In genomic region chr1:28417441-28418277, GRCh38 we compare ENCODE assay signal across 1 cellular context.
TF ChIP-seq lines count a peak whose summit lies in the region.

No MANE protein-coding gene starts in this region.

TF ChIP-seq in HCT116, 20 proteins besides CTCF, POLR2A, EP300 and RAD21 (continued from another document):
- no peak for TF ChIP-seq REST (IDR thresholded peaks at IDR 0.05; ENCODE audit: low read depth)
- peak; percentile 93 for TF ChIP-seq CEBPB (IDR thresholded peaks at IDR 0.05; ENCODE audit: low read depth)
- no peak for TF ChIP-seq EZH2phosphoT487 (IDR thresholded peaks at IDR 0.05; ENCODE audit: borderline replicate concordance)
- TF ChIP-seq FOSL1 (IDR thresholded peaks at IDR 0.05; ENCODE audit: low read depth), result peak; percentile 66
- peak; percentile 69 for TF ChIP-seq SP1 (IDR thresholded peaks at IDR 0.05; ENCODE audit: low read depth)
